12 cellular contexts compared by ENCODE assay signal in the genomic region with DNA sequence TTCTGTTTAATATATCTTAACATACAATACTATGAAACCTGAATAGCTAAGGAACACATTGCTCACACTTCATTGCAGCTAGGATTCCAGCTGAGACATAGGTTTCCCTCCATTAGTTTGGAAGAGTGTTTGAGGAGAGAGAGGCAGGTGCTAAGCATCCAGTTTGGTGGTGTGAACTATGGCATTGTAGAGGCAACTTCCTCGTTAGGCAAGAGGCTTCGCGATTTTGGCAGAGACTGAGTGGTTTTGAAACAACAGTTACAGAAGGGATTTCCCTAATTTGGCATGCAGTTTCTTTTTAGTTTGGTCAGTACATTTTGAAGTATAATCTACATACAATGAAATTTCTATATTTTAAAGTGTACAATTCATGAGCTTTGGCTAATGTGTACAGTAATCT.
DNase-seq lines count a peak whose midpoint lies in the region; ATAC-seq and FAIRE-seq lines count a peak whose summit lies in the region.
"Had no signal": no experiment of that assay in that cellular context is flagged by ENCODE, and none has a peak within 500 bp of the region (broad histone marks: within the 10 kb centered on the region; RNA-seq: fewer than 3 reads in every experiment).

No MANE protein-coding gene starts in this region.

- H3K18ac ChIP-seq in mesenchymal stem cell (ENCODE audit: low read depth in 1 of 2, low read length in 2 of 2), result no peak overlapping the region

- no peaks in the 10 kb centered on the region for H3K79me1 ChIP-seq in mesenchymal stem cell (replicated peaks; ENCODE audit: low read length, poor library complexity, severe bottlenecking)

- no peak overlapping the region for H2BK15ac ChIP-seq in mesenchymal stem cell (ENCODE audit: low read depth, poor library complexity, severe bottlenecking)

- peak; percentile 18 for DNase-seq in OCI-M1 (lab: John Stamatoyannopoulos, UW)
- no peak for DNase-seq in mesenchymal stem cell
- DNase-seq in frontal cortex (ENCODE audit: low spot score in 2 of 2), result no peak
- no peak for DNase-seq in KG1 (lab: John Stamatoyannopoulos, UW)
- no peak for DNase-seq in H7
- DNase-seq: activated CD4-positive, alpha-beta T cell treated with anti-CD3 and anti-CD28 coated beads for 4 hours; DMS 273 treated with DMSO at 0.1 percent for 48 hours; GM23248; MM.1S had no signal

- H3K36me3 ChIP-seq in mesenchymal stem cell (ENCODE audit: control insufficient read depth in 1 of 2, insufficient read depth in 2 of 2, low read depth in 1 of 2, low read length in 2 of 2) (no peaks in the 10 kb centered on the region), H7 (replicated peaks; ENCODE audit: control insufficient read depth, insufficient read depth, low read length) (no peaks in the 10 kb centered on the region)

- H3K27ac ChIP-seq in mesenchymal stem cell (ENCODE audit: low read length, poor library complexity, severe bottlenecking), result no peak overlapping the region
- H3K27ac ChIP-seq: GM23248 had no signal

- H3K4ac ChIP-seq in mesenchymal stem cell (ENCODE audit: low read depth in 1 of 2, low read length in 2 of 2), result no peak overlapping the region

- no peaks in the 10 kb centered on the region for H3K4me1 ChIP-seq in mesenchymal stem cell (ENCODE audit: control insufficient read depth, insufficient read depth, low read depth, low read length)

- FAIRE-seq in frontal cortex (lab: Jason Lieb, UNC), result no peak

- H3K4me2 ChIP-seq in mesenchymal stem cell (ENCODE audit: low read length, poor library complexity, severe bottlenecking), result no peak overlapping the region

- no peak overlapping the region for H3K23ac ChIP-seq in mesenchymal stem cell (ENCODE audit: low read length in 2 of 2)

- H2AFZ ChIP-seq in mesenchymal stem cell (ENCODE audit: low read depth, low read length), result no peak overlapping the region
- H2AFZ ChIP-seq: GM23248 had no signal

- H3K9ac ChIP-seq in mesenchymal stem cell (ENCODE audit: low read length), result no peak overlapping the region
- H3K9ac ChIP-seq: GM23248 had no signal

- no peak overlapping the region for H2BK12ac ChIP-seq in mesenchymal stem cell (ENCODE audit: low read length in 2 of 2)

- no peak overlapping the region for H2BK5ac ChIP-seq in mesenchymal stem cell (ENCODE audit: low read depth, low read length, poor library complexity, severe bottlenecking)

- no peak overlapping the region for H4K8ac ChIP-seq in mesenchymal stem cell (ENCODE audit: low read length)

- H3K27me3 ChIP-seq in mesenchymal stem cell (ENCODE audit: control insufficient read depth in 1 of 2, insufficient read depth in 1 of 2, low read length in 2 of 2) (no peaks in the 10 kb centered on the region), H7 (ENCODE audit: control insufficient read depth, insufficient read depth, low read length) (no peaks in the 10 kb centered on the region)

- no peaks in the 10 kb centered on the region for H3K9me3 ChIP-seq in mesenchymal stem cell (ENCODE audit: control insufficient read depth, low read length)

- no peak overlapping the region for H4K91ac ChIP-seq in mesenchymal stem cell (ENCODE audit: low read length)

- no peak overlapping the region for H2BK120ac ChIP-seq in mesenchymal stem cell (ENCODE audit: low read depth, low read length)

- H3K4me3 ChIP-seq in mesenchymal stem cell (ENCODE audit: insufficient read depth in 1 of 2, low read depth in 1 of 2, low read length in 2 of 2), result no peak overlapping the region
- no peak overlapping the region for H3K4me3 ChIP-seq in H7 (ENCODE audit: insufficient read depth, low read depth, low read length)
- H3K4me3 ChIP-seq: GM23248 had no signal

- no peak overlapping the region for H3K14ac ChIP-seq in mesenchymal stem cell (ENCODE audit: low read length in 2 of 2)

- ATAC-seq in GM18508 (IDR thresholded peaks at IDR 0.05; ENCODE audit: insufficient read depth, unreplicated experiment) (peak; percentile 83), GM19455 (IDR thresholded peaks at IDR 0.05; ENCODE audit: unreplicated experiment) (peak; percentile 73), HG02973 (IDR thresholded peaks at IDR 0.05; ENCODE audit: unreplicated experiment) (peak; percentile 76)

- no peak overlapping the region for H2AK5ac ChIP-seq in mesenchymal stem cell (ENCODE audit: low read length, severe bottlenecking)

- 96% methylated on average over 3 of the region's 3 CpGs for WGBS in mesenchymal stem cell
